ENCODE assay signal across 25 cellular contexts in the genomic region with DNA sequence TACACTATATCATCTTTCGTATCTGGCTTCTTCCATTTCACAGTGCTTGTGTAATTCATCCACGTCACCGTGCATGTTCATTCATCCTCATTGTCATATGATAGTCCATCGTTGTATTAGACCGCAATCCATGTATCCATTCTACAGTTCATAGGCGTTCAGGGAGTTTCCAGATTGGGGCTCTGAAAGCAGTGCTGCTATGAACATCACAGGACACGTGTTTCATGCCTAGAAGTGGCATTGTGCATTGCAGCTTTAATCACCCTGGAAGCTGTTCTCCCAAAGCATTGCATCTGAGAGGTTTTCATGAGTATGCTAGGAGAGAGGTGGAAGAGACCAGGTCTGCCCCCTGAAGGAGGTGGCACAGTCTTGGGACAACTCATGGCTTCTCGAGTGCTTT. TPM values are rescaled to one million over a fixed set of nuclear protein-coding genes. Genes with fewer than 3 reads are reported as not detected.
"Had no signal": no experiment of that assay in that cellular context is flagged by ENCODE, and none has a peak within 500 bp of the region (broad histone marks: within the 10 kb centered on the region; RNA-seq: fewer than 3 reads in every experiment).

No MANE protein-coding gene starts in this region.

- H3K27ac Mint-ChIP-seq: mesothelial cell of epicardium, naive B cell had no signal

- DNase-seq: dermis blood vessel endothelial cell; dorsolateral prefrontal cortex; effector CD4-positive, alpha-beta T cell; effector memory CD4-positive, alpha-beta T cell; foreskin keratinocyte; glutamatergic neuron; head of caudate nucleus; heart right ventricle; hippocampal formation; left cardiac atrium; left lung; left ventricle myocardium superior; lower lobe of right lung; mesenchymal stem cell; mucosa of descending colon; naive B cell had no signal

- H3K27ac ChIP-seq: coronary artery, dorsolateral prefrontal cortex, esophagus muscularis mucosa, foreskin keratinocyte, gastroesophageal sphincter, heart right ventricle, left lung, lower lobe of right lung had no signal

- H3K36me3 Mint-ChIP-seq: naive B cell had no signal

- H3K9me3 ChIP-seq: esophagus muscularis mucosa, gastroesophageal sphincter, heart right ventricle, left lung, lower lobe of right lung, mucosa of descending colon had no signal

- H3K4me3 Mint-ChIP-seq: mesothelial cell of epicardium, naive B cell had no signal

- H3K36me3 ChIP-seq: esophagus muscularis mucosa, gastroesophageal sphincter, heart right ventricle, left lung, lower lobe of right lung had no signal

- H3K4me1 ChIP-seq: esophagus muscularis mucosa, foreskin keratinocyte, gastroesophageal sphincter, heart right ventricle, left lung, lower lobe of right lung had no signal

- ATAC-seq: foreskin keratinocyte, gastroesophageal sphincter, heart right ventricle, left cardiac atrium, left lung, left ventricle myocardium superior, lower lobe of right lung, mucosa of descending colon had no signal

- H3K9me3 Mint-ChIP-seq: mesothelial cell of epicardium had no signal

- H3K4me3 ChIP-seq: coronary artery, dorsolateral prefrontal cortex, esophagus muscularis mucosa, gastroesophageal sphincter, heart right ventricle, left lung, lower lobe of right lung, mucosa of descending colon had no signal

- H3K4me1 Mint-ChIP-seq: naive B cell had no signal

RNA-seq across cellular contexts. Expression of a gene that starts 35.3 kb away (rescaled TPM):
- total RNA-seq: dermis blood vessel endothelial cell, endothelial cell of umbilical vein, fibroblast of lung, fibroblast of villous mesenchyme, foreskin keratinocyte, lung microvascular endothelial cell, myocyte had no signal
- polyA plus RNA-seq: endothelial cell of umbilical vein, fibroblast of lung, foreskin keratinocyte had no signal
